In genomic region chr6:38459291-38459690, GRCh38 we compare ENCODE assay signal across 20 cellular contexts.
A peak's percentile ranks its signal among the peaks of the same experiment; 100 is the strongest.
DNase-seq lines count a peak whose midpoint lies in the region; ATAC-seq and TF ChIP-seq lines count a peak whose summit lies in the region.
"Had no signal": no experiment of that assay in that cellular context is flagged by ENCODE, and none has a peak within 500 bp of the region (broad histone marks: within the 10 kb centered on the region; RNA-seq: fewer than 3 reads in every experiment).

No MANE protein-coding gene starts in this region.

- ATAC-seq in IMR-90 (ENCODE audit: low read depth): peak; percentile 77
- no peak for ATAC-seq in body of pancreas
- ATAC-seq: activated CD8-positive, alpha-beta T cell treated with anti-CD3 and anti-CD28 coated beads, Interleukin-2, amount 10 ng/mL, durations not matched to agents 7 days and 5 days; activated naive CD4-positive, alpha-beta T cell treated with anti-CD3 and anti-CD28 coated beads, Interleukin-2, amount 50 U/mL, for 72 hours; activated T-cell treated with anti-CD3 and anti-CD28 coated beads, Interleukin-2, amount 50 U/mL, for 4 hours; PC-3 had no signal

- CTCF ChIA-PET in IMR-90 (lab: Yijun Ruan, JAX): no interaction called here

- peak; percentile 13 for DNase-seq in BE2C
- DNase-seq in IMR-90: peak; percentile 69
- peak; percentile 70 for DNase-seq in brain microvascular endothelial cell
- DNase-seq in hepatic stellate cell (ENCODE audit: low spot score): peak; percentile 12
- DNase-seq in NCI-H1105 treated with DMSO at 0.1 percent for 48 hours (lab: John Stamatoyannopoulos, UW): no peak
- no peak for DNase-seq in body of pancreas
- no peak for DNase-seq in NAMALWA (ENCODE audit: low spot score)
- no peak for DNase-seq in NCI-H2081 treated with DMSO at 0.1 percent for 48 hours (lab: John Stamatoyannopoulos, UW)
- DNase-seq: activated CD8-positive, alpha-beta T cell treated with anti-CD3 and anti-CD28 coated beads, Interleukin-2, amount 10 ng/mL, durations not matched to agents 7 days and 5 days; activated T-cell treated with anti-CD3 and anti-CD28 coated beads, Interleukin-2, amount 50 U/mL, for 4 hours; dorsolateral prefrontal cortex; head of caudate nucleus; NCI-H1417; NCI-H748 treated with DMSO at 0.1 percent for 48 hours; PC-3; retina; substantia nigra; uterus had no signal

- POLR2A ChIA-PET in IMR-90 (lab: Charles Lee; ENCODE audit: unreplicated experiment): no interaction called here

- no peak overlapping the region for H3K56ac ChIP-seq in IMR-90 (ENCODE audit: extremely low read depth, insufficient read depth, low read length)

- no peak overlapping the region for H4K8ac ChIP-seq in IMR-90 (ENCODE audit: low read depth in 2 of 2, low read length in 2 of 2)

- H4K5ac ChIP-seq in IMR-90 (ENCODE audit: low read depth, low read length): no peak overlapping the region

- no peaks in the 10 kb centered on the region for H3K79me1 ChIP-seq in IMR-90 (ENCODE audit: low read depth in 1 of 2, low read length in 2 of 2)

- in situ Hi-C loops in IMR-90 (cut with MboI; ENCODE audit: low sequenced_read_pairs): no loop called here
- in situ Hi-C loops in brain microvascular endothelial cell (cut with HindIII; ENCODE audit: low pct_ligation_motif_present, low sequenced_read_pairs): no loop called here

- H3K14ac ChIP-seq in IMR-90 (replicated peaks; ENCODE audit: low read depth, low read length): 0 out of 2 replicates have a peak overlapping the region, but pooled peaks have one; percentile 37

- no peak overlapping the region for H2BK20ac ChIP-seq in IMR-90 (ENCODE audit: low read depth, low read length)

- WGBS in IMR-90 (ENCODE audit: extremely low coverage in 2 of 2, insufficient read length in 1 of 2), 2 experiments: no CpG with 5 or more reads among the region's 2 CpGs
- WGBS in body of pancreas, 2 donors: 89 to 91% methylated on average over 2 of the region's 2 CpGs

- no peaks in the 10 kb centered on the region for H3K36me3 ChIP-seq in BE2C
- no peaks in the 10 kb centered on the region for H3K36me3 ChIP-seq in IMR-90 (ENCODE audit: control insufficient read depth, insufficient read depth, low read length)
- no peaks in the 10 kb centered on the region for H3K36me3 ChIP-seq in brain microvascular endothelial cell (replicated peaks)
- no peaks in the 10 kb centered on the region for H3K36me3 ChIP-seq in body of pancreas (replicated peaks in 1 of 2; ENCODE audit: insufficient read depth in 1 of 2, low read depth in 2 of 2)
- H3K36me3 ChIP-seq: SJSA1, uterus had no signal

- H3K27ac ChIP-seq in IMR-90 (ENCODE audit: insufficient read depth, low read length) (no peak overlapping the region), brain microvascular endothelial cell (no peak overlapping the region), body of pancreas (no peak overlapping the region)
- H3K27ac ChIP-seq: dorsolateral prefrontal cortex, uterus had no signal

- no peak overlapping the region for H3K23ac ChIP-seq in IMR-90 (ENCODE audit: low read depth, low read length)

- H3K4me1 ChIP-seq in BE2C (peaks cover 4% of the 10 kb centered on the region; the same call in 1 of the 2 replicates), IMR-90 (ENCODE audit: control insufficient read depth, insufficient read depth, low read length) (peaks cover 2% of the 10 kb centered on the region; the same call in 1 of the 2 replicates), body of pancreas (no peaks in the 10 kb centered on the region)
- H3K4me1 ChIP-seq: uterus had no signal

- no peak overlapping the region for H3K9ac ChIP-seq in IMR-90 (ENCODE audit: low read depth, low read length)

- H2BK15ac ChIP-seq in IMR-90 (ENCODE audit: low read depth, low read length): no peak overlapping the region

- no peak for TF ChIP-seq RAD21 in IMR-90 (IDR thresholded peaks at IDR 0.05; ENCODE audit: low read length)

- TF ChIP-seq POLR2A in IMR-90 (IDR thresholded peaks at IDR 0.05; ENCODE audit: low read depth, low read length) (no peak), body of pancreas (IDR thresholded peaks at IDR 0.05) (no peak)

- H2BK5ac ChIP-seq in IMR-90 (ENCODE audit: low read depth, low read length, poor library complexity, severe bottlenecking): no peak overlapping the region

- no peak overlapping the region for H4K91ac ChIP-seq in IMR-90 (ENCODE audit: insufficient read depth, low read depth, low read length)

- H3K4me2 ChIP-seq in IMR-90 (ENCODE audit: low read depth, low read length): no peak overlapping the region

- BruUV-seq in IMR-90 (replicated peaks; lab: Mats Ljungman, UMichigan): no TSS peak

- H2AK9ac ChIP-seq in IMR-90 (replicated peaks; ENCODE audit: low read depth, low read length, poor library complexity): no peak overlapping the region

- H3K9me3 ChIP-seq in BE2C (no peaks in the 10 kb centered on the region), IMR-90 (ENCODE audit: control insufficient read depth, insufficient read depth, low read length) (no peaks in the 10 kb centered on the region), body of pancreas (no peaks in the 10 kb centered on the region)
- H3K9me3 ChIP-seq: SJSA1, uterus had no signal

- H2BK120ac ChIP-seq in IMR-90 (ENCODE audit: low read depth, low read length): no peak overlapping the region

- no peak for TF ChIP-seq CTCF in BE2C (IDR thresholded peaks at IDR 0.05; ENCODE audit: low read depth, low read length)
- no peak for TF ChIP-seq CTCF in IMR-90 (conservative IDR thresholded peaks at IDR 0.05; ENCODE audit: low read depth, low read length)
- no peak for TF ChIP-seq CTCF in brain microvascular endothelial cell (IDR thresholded peaks at IDR 0.05; ENCODE audit: low read depth, low read length, missing control alignments)
- TF ChIP-seq CTCF in body of pancreas (IDR thresholded peaks at IDR 0.05): no peak

- no peak overlapping the region for H3K18ac ChIP-seq in IMR-90 (ENCODE audit: low read depth, low read length)

- intact Hi-C loops in IMR-90 (cut with micrococcal nuclease) (no loop called here), body of pancreas (cut with DNase I) (no loop called here)

- H2AFZ ChIP-seq in IMR-90 (replicated peaks; ENCODE audit: low read length, poor library complexity): no peak overlapping the region

- H3K9me1 ChIP-seq in IMR-90 (ENCODE audit: insufficient read depth, low read length): no peaks in the 10 kb centered on the region

- H3K27me3 ChIP-seq in BE2C: no peaks in the 10 kb centered on the region
- H3K27me3 ChIP-seq in IMR-90 (ENCODE audit: control insufficient read depth, insufficient read depth, low read length): no peaks in the 10 kb centered on the region
- H3K27me3 ChIP-seq in brain microvascular endothelial cell (replicated peaks): no peaks in the 10 kb centered on the region
- no peaks in the 10 kb centered on the region for H3K27me3 ChIP-seq in body of pancreas
- H3K27me3 ChIP-seq: dorsolateral prefrontal cortex, SJSA1, uterus had no signal

- H3K4me3 ChIP-seq in BE2C (ENCODE audit: low read depth, low read length) (no peak overlapping the region), IMR-90 (ENCODE audit: insufficient read depth, low read depth, low read length) (no peak overlapping the region), brain microvascular endothelial cell (ENCODE audit: low read depth, low read length) (no peak overlapping the region), body of pancreas (no peak overlapping the region)
- H3K4me3 ChIP-seq: dorsolateral prefrontal cortex, SJSA1, uterus had no signal

- H4K20me1 ChIP-seq in IMR-90 (ENCODE audit: insufficient read depth, low read length): no peaks in the 10 kb centered on the region

- H2AK5ac ChIP-seq in IMR-90 (ENCODE audit: low read depth, low read length): no peak overlapping the region

- no peak overlapping the region for H3K4ac ChIP-seq in IMR-90 (ENCODE audit: low read depth, low read length)

- dilution Hi-C loops in IMR-90 (cut with HindIII; ENCODE audit: low sequenced_read_pairs, unreplicated experiment): no loop called here

TF ChIP-seq in IMR-90, 13 proteins besides CTCF, POLR2A, EP300 and RAD21:
- TF ChIP-seq MAFK (IDR thresholded peaks at IDR 0.05; ENCODE audit: low read depth, low read length): no peak
- no peak for TF ChIP-seq SMC3 (IDR thresholded peaks at IDR 0.05; ENCODE audit: low read depth, low read length)
- TF ChIP-seq RFX5 (IDR thresholded peaks at IDR 0.05; ENCODE audit: low read depth, low read length): no peak
- no peak for TF ChIP-seq MAZ (IDR thresholded peaks at IDR 0.05; ENCODE audit: borderline replicate concordance, low read depth, low read length)
- no peak for TF ChIP-seq MXI1 (IDR thresholded peaks at IDR 0.05; ENCODE audit: borderline replicate concordance, low read depth, low read length)
- TF ChIP-seq CEBPB (IDR thresholded peaks at IDR 0.05; ENCODE audit: low read depth, low read length): no peak
- TF ChIP-seq BHLHE40 (IDR thresholded peaks at IDR 0.05; ENCODE audit: low read depth, low read length): no peak
- 0 out of 2 replicates have a peak, but pooled peaks have one; percentile 30 for TF ChIP-seq USF2 (IDR thresholded peaks at IDR 0.05; ENCODE audit: low read depth, low read length)
- TF ChIP-seq NFE2L2 (IDR thresholded peaks at IDR 0.05; ENCODE audit: low read depth, low read length): no peak
- peak; percentile 11; the same call in 1 of the 2 replicates for TF ChIP-seq FOS (IDR thresholded peaks at IDR 0.05; ENCODE audit: low read depth, low read length)
- TF ChIP-seq CHD1 (IDR thresholded peaks at IDR 0.05; ENCODE audit: low read depth, low read length): no peak
- TF ChIP-seq, protein P1, sequence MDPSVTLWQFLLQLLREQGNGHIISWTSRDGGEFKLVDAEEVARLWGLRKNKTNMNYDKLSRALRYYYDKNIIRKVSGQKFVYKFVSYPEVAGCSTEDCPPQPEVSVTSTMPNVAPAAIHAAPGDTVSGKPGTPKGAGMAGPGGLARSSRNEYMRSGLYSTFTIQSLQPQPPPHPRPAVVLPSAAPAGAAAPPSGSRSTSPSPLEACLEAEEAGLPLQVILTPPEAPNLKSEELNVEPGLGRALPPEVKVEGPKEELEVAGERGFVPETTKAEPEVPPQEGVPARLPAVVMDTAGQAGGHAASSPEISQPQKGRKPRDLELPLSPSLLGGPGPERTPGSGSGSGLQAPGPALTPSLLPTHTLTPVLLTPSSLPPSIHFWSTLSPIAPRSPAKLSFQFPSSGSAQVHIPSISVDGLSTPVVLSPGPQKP (IDR thresholded peaks at IDR 0.05; ENCODE audit: borderline replicate concordance, low read depth, low read length): no peak

Comparison
In these comparisons a context has a peak if more than half of its experiments do, and no peak if none do; other contexts are left out.
1. DNase-seq: peak in BE2C (single experiment), IMR-90 (single experiment), brain microvascular endothelial cell (single experiment) and hepatic stellate cell (single experiment); none in NCI-H1105 treated with DMSO at 0.1 percent for 48 hours (single experiment), body of pancreas (0 of 4), NAMALWA (single experiment) and NCI-H2081 treated with DMSO at 0.1 percent for 48 hours (single experiment).